27 cellular contexts compared by ENCODE assay signal in the genomic region with DNA sequence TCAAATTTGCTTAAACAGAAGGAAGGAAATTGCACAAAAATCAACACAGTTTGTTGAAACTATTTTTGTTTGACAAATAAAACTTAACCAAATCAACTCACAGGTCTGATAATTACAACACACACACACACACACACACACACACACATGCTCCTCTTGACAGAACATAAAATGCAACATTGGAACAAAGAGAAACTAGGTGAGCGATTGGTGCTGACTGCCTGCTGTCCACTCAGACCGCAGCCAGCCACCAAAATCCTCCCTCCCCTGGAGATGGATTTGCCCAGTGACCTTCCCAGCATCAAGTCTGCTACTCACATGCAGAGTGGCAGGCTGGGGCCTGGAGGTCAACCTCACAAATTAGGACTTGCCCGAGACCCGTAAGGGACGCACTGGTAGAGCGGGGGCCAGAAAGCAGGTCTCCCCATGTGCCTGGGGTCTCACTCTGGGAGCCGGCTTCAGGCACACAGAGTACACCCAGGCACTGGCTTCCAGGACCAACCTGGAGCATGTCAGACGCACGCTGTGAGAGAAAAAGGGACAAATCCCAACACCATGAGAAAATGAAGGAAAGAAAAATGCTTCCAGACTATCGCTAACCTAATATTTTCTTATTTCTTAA.
DNase-seq lines count a peak whose midpoint lies in the region; TF ChIP-seq lines count a peak whose summit lies in the region.
"Had no signal": no experiment of that assay in that cellular context is flagged by ENCODE, and none has a peak within 500 bp of the region (broad histone marks: within the 10 kb centered on the region; RNA-seq: fewer than 3 reads in every experiment).

No MANE protein-coding gene starts in this region.

- H3K9me2 ChIP-seq in hepatocyte (replicated peaks; ENCODE audit: insufficient read depth): no peaks in the 10 kb centered on the region

- H3K4me3 ChIP-seq in SK-N-MC (no peak overlapping the region; the same call in 1 of the 2 replicates), hepatocyte (no peak overlapping the region)
- H3K4me3 ChIP-seq: PC-9 had no signal

- H3K4me1 ChIP-seq in hepatocyte (ENCODE audit: insufficient read depth): peaks cover 10% of the 10 kb centered on the region

- H3K9ac ChIP-seq in SK-N-MC (ENCODE audit: insufficient read length): no peak overlapping the region

- H3K27ac ChIP-seq in SK-N-MC: peak overlapping the region; percentile 26; the same call in 1 of the 2 replicates
- peak overlapping the region; percentile 76 for H3K27ac ChIP-seq in hepatocyte
- H3K27ac ChIP-seq: brain microvascular endothelial cell, C4-2B, epithelial cell of prostate, PC-9, WERI-Rb-1 had no signal

- no peaks in the 10 kb centered on the region for H3K9me3 ChIP-seq in SK-N-MC (ENCODE audit: low read depth, low read length)
- H3K9me3 ChIP-seq in hepatocyte (ENCODE audit: low read depth): no peaks in the 10 kb centered on the region

- TF ChIP-seq CTCF in CD14-positive monocyte (IDR thresholded peaks at IDR 0.05) (no peak), hepatocyte (IDR thresholded peaks at IDR 0.05; ENCODE audit: poor library complexity) (no peak)

- H3K36me3 ChIP-seq in SK-N-MC (ENCODE audit: insufficient read depth, low read length): no peaks in the 10 kb centered on the region
- no peaks in the 10 kb centered on the region for H3K36me3 ChIP-seq in hepatocyte (replicated peaks; ENCODE audit: insufficient read depth, low read depth)
- H3K36me3 ChIP-seq: brain microvascular endothelial cell, WERI-Rb-1 had no signal

- peak overlapping the region; percentile 32 for H3K4me2 ChIP-seq in hepatocyte
- H3K4me2 ChIP-seq: PC-9 had no signal

- H3K36me3 Mint-ChIP-seq in CD14-positive monocyte: no peaks in the 10 kb centered on the region

- H3K27ac Mint-ChIP-seq in CD14-positive monocyte: peak overlapping the region in 4 of 7 donors; percentile 28 to 70 (median 56)
- H3K27ac Mint-ChIP-seq: activated T-cell treated with anti-CD3 and anti-CD28 coated beads, Interleukin-2, amount 50 U/mL, for 72 hours had no signal

- H2AFZ ChIP-seq in hepatocyte: no peak overlapping the region
- H2AFZ ChIP-seq: PC-9 had no signal

- H3K27me3 ChIP-seq in hepatocyte: no peaks in the 10 kb centered on the region
- H3K27me3 ChIP-seq: brain microvascular endothelial cell had no signal

- intact Hi-C loops in CD14-positive monocyte (cut with micrococcal nuclease): no loop called here
- intact Hi-C loops in posterior vena cava (cut with DNase I): no loop called here

- no peak overlapping the region for H3K4me3 Mint-ChIP-seq in CD14-positive monocyte
- H3K4me3 Mint-ChIP-seq: activated T-cell treated with anti-CD3 and anti-CD28 coated beads, Interleukin-2, amount 50 U/mL, for 72 hours had no signal

- DNase-seq in CD14-positive monocyte (ENCODE audit: low spot score) (no peak), SK-N-MC (ENCODE audit: low read depth, low spot score) (no peak), hepatocyte (ENCODE audit: low spot score) (no peak), posterior vena cava (ENCODE audit: low spot score) (peak; percentile 68), NCI-H1930 (lab: John Stamatoyannopoulos, UW) (no peak), NCI-H446 (lab: John Stamatoyannopoulos, UW) (no peak), iPS-NIHi11 (ENCODE audit: low spot score) (no peak)
- no peak for DNase-seq in stimulated activated naive CD4-positive, alpha-beta T cell treated with Interleukin-2 at 50 U/mL for 16 hours (lab: John Stamatoyannopoulos, UW)
- DNase-seq: activated naive CD4-positive, alpha-beta T cell; activated T-cell treated with anti-CD3 and anti-CD28 coated beads, Interleukin-2, amount 50 U/mL, for 72 hours; brain microvascular endothelial cell; effector CD8-positive, alpha-beta T cell; EL; glutamatergic neuron; kidney glomerular epithelial cell; NCI-H1048; NCI-H1694 treated with DMSO at 0.1 percent for 48 hours; NK-92 treated with Interleukin-12 subunit alpha and Interleukin-12 subunit beta, amount 100 ng/mL, for 24 hours; nucleus accumbens; PC-9; SHP77; small intestine; stimulated activated CD4-positive, alpha-beta T cell treated with anti-CD3 and anti-CD28 coated beads, Interleukin-1b, Interleukin-23, amount 100 ng/mL, for 48 hours; T1000; WERI-Rb-1 had no signal

- no peaks in the 10 kb centered on the region for H3K9me3 Mint-ChIP-seq in CD14-positive monocyte
- H3K9me3 Mint-ChIP-seq: activated T-cell treated with anti-CD3 and anti-CD28 coated beads, Interleukin-2, amount 50 U/mL, for 72 hours had no signal

- peaks cover 0 to 7% (median 5%) of the 10 kb centered on the region in 3 donors for H3K27me3 Mint-ChIP-seq in CD14-positive monocyte (ENCODE audit: low read depth in 3 of 3)

- peaks cover 70% of the 10 kb centered on the region for H3K4me1 Mint-ChIP-seq in CD14-positive monocyte

- H4K20me1 ChIP-seq in hepatocyte (ENCODE audit: insufficient read depth, poor library complexity, severe bottlenecking): no peaks in the 10 kb centered on the region

- WGBS in hepatocyte (ENCODE audit: low lambda C conversion rate, missing lambda C conversion rate): 74% methylated on average over 10 of the region's 10 CpGs

- no peaks in the 10 kb centered on the region for H3K79me2 ChIP-seq in hepatocyte
